ENCODE assay signal across 13 cellular contexts in the genomic region with DNA sequence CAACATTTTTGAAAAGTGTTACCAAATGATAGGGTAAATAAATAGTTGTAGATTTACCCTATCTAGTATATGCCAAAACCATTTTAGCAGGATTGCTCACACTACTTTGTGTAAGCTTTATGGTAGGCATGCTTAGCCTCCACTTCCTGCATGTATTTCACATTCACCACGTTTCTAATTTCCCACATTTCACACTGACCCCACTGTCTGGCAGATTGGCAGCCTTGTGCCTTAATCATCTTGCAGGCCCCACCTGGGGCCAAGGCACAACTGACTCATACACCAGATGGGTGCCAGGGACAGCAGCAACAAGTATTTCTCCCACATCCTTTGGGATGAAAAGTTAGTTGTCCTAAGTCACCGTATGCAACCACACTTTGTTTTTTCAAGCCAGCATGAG. TPM values are rescaled to one million over a fixed set of nuclear protein-coding genes. Genes with fewer than 3 reads are reported as not detected.
DNase-seq lines count a peak whose midpoint lies in the region; ATAC-seq, FAIRE-seq and TF ChIP-seq lines count a peak whose summit lies in the region.
"Had no signal": no experiment of that assay in that cellular context is flagged by ENCODE, and none has a peak within 500 bp of the region (broad histone marks: within the 10 kb centered on the region; RNA-seq: fewer than 3 reads in every experiment).

No MANE protein-coding gene starts in this region.

- intact Hi-C loops in heart left ventricle (cut with DNase I) (loop anchor here in 6 of 10 donors (5.0 to 10.0 kb wide), 6 partner anchors 194 to 369 kb away; no protein-coding TSS in a partner anchor), Right ventricle myocardium inferior (cut with DNase I) (no loop called here), left ventricle myocardium inferior (cut with micrococcal nuclease) (loop anchor here (10.0 kb wide), 2 partner anchors 187 to 317 kb away; no protein-coding TSS in a partner anchor)
- intact Hi-C loops in activated CD4-positive, alpha-beta memory T cell treated with anti-CD3 and anti-CD28 coated beads for 36 hours (cut with micrococcal nuclease) = no loop called here

- POLR2A ChIA-PET in activated CD4-positive, alpha-beta memory T cell treated with anti-CD3 and anti-CD28 coated beads for 36 hours (lab: Charles Lee) = no interaction called here

- WGBS in heart left ventricle, 4 donors = 50 to 59% (median 54%) methylated on average over 2 of the region's 2 CpGs

- peaks cover 7% of the 10 kb centered on the region for H3K27me3 Mint-ChIP-seq in activated CD4-positive, alpha-beta memory T cell treated with anti-CD3 and anti-CD28 coated beads for 36 hours

- H3K4me3 ChIP-seq in heart left ventricle (no peak overlapping the region), SK-N-MC (no peak overlapping the region), fibroblast of mammary gland (ENCODE audit: control insufficient read depth, low read depth, low read length) (no peak overlapping the region), left ventricle myocardium inferior (no peak overlapping the region)
- H3K4me3 ChIP-seq: stomach had no signal

- H3K36me3 ChIP-seq in heart left ventricle (no peaks in the 10 kb centered on the region), SK-N-MC (ENCODE audit: insufficient read depth, low read length) (no peaks in the 10 kb centered on the region), left ventricle myocardium inferior (no peaks in the 10 kb centered on the region)
- H3K36me3 ChIP-seq: stomach had no signal

- ATAC-seq in heart left ventricle (peak in 3 of 4 donors; percentile 9 to 59 (median 45)), Right ventricle myocardium inferior (no peak), HG02642 (IDR thresholded peaks at IDR 0.05; ENCODE audit: poor library complexity, unreplicated experiment) (no peak)

- H3K9me3 ChIP-seq in heart left ventricle (peaks cover 0 to 8% (median 1%) of the 10 kb centered on the region in 12 donors), SK-N-MC (ENCODE audit: low read depth, low read length) (peaks cover 3% of the 10 kb centered on the region; the same call in 1 of the 2 replicates), left ventricle myocardium inferior (replicated peaks) (peaks cover 6% of the 10 kb centered on the region)

- DNase-seq in heart left ventricle (no peak), Right ventricle myocardium inferior (ENCODE audit: missing footprints) (no peak), SK-N-MC (ENCODE audit: low read depth, low spot score) (no peak), fibroblast of mammary gland (ENCODE audit: low read depth) (peak; percentile 94), urothelium cell line (ENCODE audit: low spot score) (peak; percentile 90), left ventricle myocardium inferior (no peak)
- DNase-seq in activated CD4-positive, alpha-beta memory T cell treated with anti-CD3 and anti-CD28 coated beads for 36 hours = no peak
- DNase-seq: NCI-H748 treated with DMSO at 0.1 percent for 48 hours, stomach had no signal

- H3K27me3 ChIP-seq in heart left ventricle = no peaks in the 10 kb centered on the region
- H3K27me3 ChIP-seq in left ventricle myocardium inferior (ENCODE audit: low read depth) = no peaks in the 10 kb centered on the region
- H3K27me3 ChIP-seq: stomach had no signal

- no peak overlapping the region for H3K27ac Mint-ChIP-seq in activated CD4-positive, alpha-beta memory T cell treated with anti-CD3 and anti-CD28 coated beads for 36 hours
- H3K27ac Mint-ChIP-seq: memory B cell had no signal

- no peaks in the 10 kb centered on the region for H3K4me1 Mint-ChIP-seq in activated CD4-positive, alpha-beta memory T cell treated with anti-CD3 and anti-CD28 coated beads for 36 hours (ENCODE audit: low read depth)

- peaks cover 14% of the 10 kb centered on the region for H3K9me3 Mint-ChIP-seq in activated CD4-positive, alpha-beta memory T cell treated with anti-CD3 and anti-CD28 coated beads for 36 hours
- H3K9me3 Mint-ChIP-seq: memory B cell had no signal

- no peaks in the 10 kb centered on the region for H3K36me3 Mint-ChIP-seq in activated CD4-positive, alpha-beta memory T cell treated with anti-CD3 and anti-CD28 coated beads for 36 hours
- H3K36me3 Mint-ChIP-seq: memory B cell had no signal

- FAIRE-seq in urothelium cell line (lab: Jason Lieb, UNC) = peak; percentile 79
- FAIRE-seq: endometrium, GM18507 had no signal

- TF ChIP-seq POLR2A in heart left ventricle (IDR thresholded peaks at IDR 0.05) = no peak

- H3K4me3 Mint-ChIP-seq in activated CD4-positive, alpha-beta memory T cell treated with anti-CD3 and anti-CD28 coated beads for 36 hours = no peak overlapping the region
- H3K4me3 Mint-ChIP-seq: memory B cell had no signal

- H3K4me1 ChIP-seq in heart left ventricle (peaks cover 0 to 4% (median 0%) of the 10 kb centered on the region in 12 donors), left ventricle myocardium inferior (no peaks in the 10 kb centered on the region)

- peak overlapping the region; percentile 2 for H3K9ac ChIP-seq in SK-N-MC (ENCODE audit: insufficient read length)

- CTCF ChIA-PET in activated CD4-positive, alpha-beta memory T cell treated with anti-CD3 and anti-CD28 coated beads for 36 hours (lab: Charles Lee) = interaction anchor here (0.7 to 11.9 kb wide), 3 partner anchors 46 to 321 kb away, joined by 5 to 209 read pairs (median 10); no protein-coding TSS in a partner anchor

- H3K27ac ChIP-seq in heart left ventricle = no peak overlapping the region
- peak overlapping the region; percentile 4; the same call in 1 of the 2 replicates for H3K27ac ChIP-seq in SK-N-MC
- H3K27ac ChIP-seq in left ventricle myocardium inferior (replicated peaks) = no peak overlapping the region
- H3K27ac ChIP-seq: stomach had no signal

- TF ChIP-seq CTCF in heart left ventricle (IDR thresholded peaks at IDR 0.05) (no peak), fibroblast of mammary gland (conservative IDR thresholded peaks at IDR 0.05; ENCODE audit: control insufficient read depth, insufficient read depth, low read depth, low read length) (no peak), left ventricle myocardium inferior (IDR thresholded peaks at IDR 0.05; ENCODE audit: borderline replicate concordance) (no peak)

RNA-seq across cellular contexts. Expression of a gene that starts 21.2 kb away (rescaled TPM):
- 1 to 10 TPM in 5 of 9 donors, under 1 TPM in 4; 0.13 to 8.8 (median 1.1) TPM for total RNA-seq in heart left ventricle
- under 1 TPM; 0.04 to 0.46 TPM for polyA plus RNA-seq in heart left ventricle
- total RNA-seq in Right ventricle myocardium inferior = 0.97 TPM
- 10 to 100 TPM; 92.4 to 97.3 TPM for total RNA-seq in activated CD4-positive, alpha-beta memory T cell treated with anti-CD3 and anti-CD28 coated beads for 36 hours
- total RNA-seq in left ventricle myocardium inferior = 1.7 TPM

RNA-seq across cellular contexts. Expression of a gene that starts 30.4 kb away (rescaled TPM):
- 10 to 100 TPM; 25.3 to 52.0 (median 45.9) TPM for total RNA-seq in heart left ventricle
- polyA plus RNA-seq in heart left ventricle = 10 to 100 TPM in 1 of 2 donors, 1 to 10 TPM in 1; 8.7 to 23.9 TPM
- total RNA-seq in Right ventricle myocardium inferior = 23.0 TPM
- total RNA-seq in activated CD4-positive, alpha-beta memory T cell treated with anti-CD3 and anti-CD28 coated beads for 36 hours = 1 to 10 TPM; 1.0 to 1.1 TPM
- 32.5 TPM for total RNA-seq in left ventricle myocardium inferior

Comparison
In these comparisons a context has a peak if more than half of its experiments do, and no peak if none do; other contexts are left out.
1. ATAC-seq: peak in heart left ventricle (3 of 4); none in Right ventricle myocardium inferior (single experiment) and HG02642 (single experiment).
2. intact Hi-C loops: an anchor here in heart left ventricle (5.0 to 10.0 kb wide) and left ventricle myocardium inferior (10.0 kb wide); none called in Right ventricle myocardium inferior and activated CD4-positive, alpha-beta memory T cell treated with anti-CD3 and anti-CD28 coated beads for 36 hours.
3. DNase-seq: peak in fibroblast of mammary gland (single experiment) and urothelium cell line (single experiment); none in heart left ventricle (0 of 5), Right ventricle myocardium inferior (single experiment), SK-N-MC (single experiment), activated CD4-positive, alpha-beta memory T cell treated with anti-CD3 and anti-CD28 coated beads for 36 hours (single experiment) and left ventricle myocardium inferior (single experiment).
4. RNA of a gene that starts 21.2 kb away (total RNA-seq): 92.4 to 97.3 TPM in activated CD4-positive, alpha-beta memory T cell treated with anti-CD3 and anti-CD28 coated beads for 36 hours; 1.7 TPM in left ventricle myocardium inferior (single experiment), 0.13 to 8.8 TPM in heart left ventricle and 0.97 TPM in Right ventricle myocardium inferior (single experiment); every median in the first group is over 4 times any median in the second.
5. RNA of a gene that starts 30.4 kb away (total RNA-seq): 25.3 to 52.0 TPM in heart left ventricle, 32.5 TPM in left ventricle myocardium inferior (single experiment) and 23.0 TPM in Right ventricle myocardium inferior (single experiment); 1.0 to 1.1 TPM in activated CD4-positive, alpha-beta memory T cell treated with anti-CD3 and anti-CD28 coated beads for 36 hours; every median in the first group is over 10 times any median in the second.